ENCODE assay signal across 8 cellular contexts in genomic region chr1:243122876-243123409, GRCh38.
DNase-seq lines count a peak whose midpoint lies in the region; ATAC-seq, FAIRE-seq and TF ChIP-seq lines count a peak whose summit lies in the region.
"Not testable (repeated sequence)": the region's sequence is repeated elsewhere in the genome, so short reads cannot be mapped to it uniquely, and the experiment has no call there.

No MANE protein-coding gene starts in this region.

- not testable (repeated sequence) for TF ChIP-seq CTCF in fibroblast of villous mesenchyme (IDR thresholded peaks at IDR 0.05; ENCODE audit: insufficient read depth, low read depth, low read length)

- peak; percentile 68 to 89 for ATAC-seq in naive thymus-derived CD8-positive, alpha-beta T cell

- peak; percentile 58 for FAIRE-seq in TTC549 (lab: Jason Lieb, UNC)

- peak; percentile 87 for DNase-seq in DMS153 (lab: John Stamatoyannopoulos, UW)
- peak; percentile 57 for DNase-seq in Jurkat, Clone E6-1 (ENCODE audit: low read depth, low spot score)
- peak; percentile 45 for DNase-seq in NCI-H2029 (lab: John Stamatoyannopoulos, UW)
- DNase-seq in NCI-H2171 treated with DMSO at 0.1 percent for 48 hours (lab: John Stamatoyannopoulos, UW): peak; percentile 74
- DNase-seq in astrocyte of the hippocampus (ENCODE audit: low read depth, low spot score): peak; percentile 52
- DNase-seq in fibroblast of villous mesenchyme (ENCODE audit: low read depth): peak; percentile 36
- DNase-seq in naive thymus-derived CD8-positive, alpha-beta T cell: peak in 5 of 10 donors; percentile 15 to 71 (median 47)

- peaks cover 4 to 19% (median 6%) of the 10 kb centered on the region in 3 donors for H3K36me3 Mint-ChIP-seq in naive thymus-derived CD8-positive, alpha-beta T cell

- H3K4me3 Mint-ChIP-seq in naive thymus-derived CD8-positive, alpha-beta T cell: peak overlapping the region in 6 of 10 donors; percentile 33 to 61 (median 48)

- H3K4me1 Mint-ChIP-seq in naive thymus-derived CD8-positive, alpha-beta T cell: peaks cover 10 to 14% (median 11%) of the 10 kb centered on the region in 4 donors

- not testable (repeated sequence) for H3K4me3 ChIP-seq in Jurkat, Clone E6-1 (ENCODE audit: low read length); fibroblast of villous mesenchyme (ENCODE audit: low read depth, low read length)

- POLR2A ChIA-PET in naive thymus-derived CD8-positive, alpha-beta T cell (lab: Charles Lee): not testable (repeated sequence)

- not testable (repeated sequence) for H3K9me3 Mint-ChIP-seq in naive thymus-derived CD8-positive, alpha-beta T cell

- H3K27me3 Mint-ChIP-seq in naive thymus-derived CD8-positive, alpha-beta T cell: not testable (repeated sequence)

- H3K27ac Mint-ChIP-seq in naive thymus-derived CD8-positive, alpha-beta T cell: peak overlapping the region; percentile 33 to 95 (median 72)
